22 cellular contexts compared by ENCODE assay signal in genomic region chr3:129036234-129037092, GRCh38. TPM values are rescaled to one million over a fixed set of nuclear protein-coding genes. Genes with fewer than 3 reads are reported as not detected.
DNase-seq lines count a peak whose midpoint lies in the region; ATAC-seq, FAIRE-seq and TF ChIP-seq lines count a peak whose summit lies in the region.
"Had no signal": no experiment of that assay in that cellular context is flagged by ENCODE, and none has a peak within 500 bp of the region (broad histone marks: within the 10 kb centered on the region; RNA-seq: fewer than 3 reads in every experiment).

No MANE protein-coding gene starts in this region.

- H3K14ac ChIP-seq in neuronal stem cell (ENCODE audit: low read length), result peak overlapping the region; percentile 72

- H2BK15ac ChIP-seq in neuronal stem cell (ENCODE audit: low read length), result no peak overlapping the region

- H2BK5ac ChIP-seq in neuronal stem cell (ENCODE audit: low read length), result no peak overlapping the region

- H3K4me1 ChIP-seq in BLaER1 (peaks cover 90% of the 10 kb centered on the region), K562 (replicated peaks in 1 of 2; ENCODE audit: control insufficient read depth in 2 of 2, insufficient read depth in 2 of 2, low read length in 2 of 2) (peaks cover 0 to 15% of the 10 kb centered on the region in 2 experiments; a peak in 2 of 5 replicates), neuronal stem cell (ENCODE audit: control insufficient read depth in 2 of 2, insufficient read depth in 1 of 2, low read depth in 1 of 2, low read length in 2 of 2) (no peaks in the 10 kb centered on the region)
- peaks cover 34 to 88% (median 79%) of the 10 kb centered on the region in 10 experiments for H3K4me1 ChIP-seq in BLaER1 treated with 17β-estradiol and CSF1 and Interleukin-3, amounts not matched to agents 10 nM and 100 nM

- H3K79me2 ChIP-seq in K562 (ENCODE audit: control insufficient read depth, insufficient read depth, low read length), result no peaks in the 10 kb centered on the region

- TF ChIP-seq RAD21 in K562 (CRISPR knock-in tag; conservative IDR thresholded peaks at IDR 0.05 in 1 of 2, IDR thresholded peaks at IDR 0.05 in 1 of 2), result no peak

- peak overlapping the region; percentile 78 for H3K4me2 ChIP-seq in BLaER1
- peak overlapping the region; percentile 30 to 85 (median 68) for H3K4me2 ChIP-seq in BLaER1 treated with 17β-estradiol and CSF1 and Interleukin-3, amounts not matched to agents 10 nM and 100 nM
- H3K4me2 ChIP-seq in K562 (ENCODE audit: insufficient read depth, low read length), result no peak overlapping the region
- H3K4me2 ChIP-seq in neuronal stem cell (ENCODE audit: insufficient read depth, low read length, poor library complexity, severe bottlenecking), result no peak overlapping the region

- peak overlapping the region; percentile 34 for H3K18ac ChIP-seq in neuronal stem cell (ENCODE audit: low read length)

- H3K9ac ChIP-seq in BLaER1, result no peak overlapping the region
- peak overlapping the region in 3 of 11 experiments; percentile 12 to 42 (median 26); a peak in 4 of 22 replicates for H3K9ac ChIP-seq in BLaER1 treated with 17β-estradiol and CSF1 and Interleukin-3, amounts not matched to agents 10 nM and 100 nM
- peak overlapping the region in 1 of 2 experiments; percentile 52; a peak in 1 of 4 replicates for H3K9ac ChIP-seq in K562 (ENCODE audit: insufficient read depth in 1 of 2, low read depth in 2 of 2, low read length in 2 of 2)
- H3K9ac ChIP-seq in neuronal stem cell (ENCODE audit: low read depth, low read length, poor library complexity), result no peak overlapping the region

- in situ Hi-C loops in K562 (cut with MboI), result no loop called here

- ATAC-seq in K562, result no peak
- ATAC-seq in HG02623 (IDR thresholded peaks at IDR 0.05; ENCODE audit: unreplicated experiment), result no peak
- no peak for ATAC-seq in HG02938 (IDR thresholded peaks at IDR 0.05; ENCODE audit: unreplicated experiment)

- CTCF ChIA-PET in K562 (lab: Yijun Ruan, JAX; ENCODE audit: low intra/inter-chr PET ratio), result no interaction called here

- no peak overlapping the region for H2AFZ ChIP-seq in K562 (ENCODE audit: low read depth, low read length)
- H2AFZ ChIP-seq in neuronal stem cell (ENCODE audit: low read length), result no peak overlapping the region

- no peaks in the 10 kb centered on the region for H3K9me1 ChIP-seq in K562 (ENCODE audit: control insufficient read depth, insufficient read depth, low read length)

- no TSS peak for BruUV-seq in K562 (replicated peaks; lab: Mats Ljungman, UMichigan)

- peaks cover 2% of the 10 kb centered on the region for H3K79me1 ChIP-seq in neuronal stem cell (ENCODE audit: low read depth, low read length)

- H4K20me1 ChIP-seq in BLaER1 (no peaks in the 10 kb centered on the region), K562 (replicated peaks; ENCODE audit: control insufficient read depth, insufficient read depth, low read length) (no peaks in the 10 kb centered on the region)
- H4K20me1 ChIP-seq in BLaER1 treated with 17β-estradiol and CSF1 and Interleukin-3, amounts not matched to agents 10 nM and 100 nM, result peaks cover 0 to 9% (median 0%) of the 10 kb centered on the region in 11 experiments; a peak in 2 of 22 replicates

- no peak overlapping the region for H2BK120ac ChIP-seq in neuronal stem cell (ENCODE audit: low read depth, low read length)

- peak overlapping the region; percentile 58 for H2AK5ac ChIP-seq in neuronal stem cell (ENCODE audit: low read depth, low read length)

- intact Hi-C loops in K562 (cut with micrococcal nuclease), result no loop called here

- TF ChIP-seq CTCF in K562 (IDR thresholded peaks at IDR 0.05 in 2 of 3, conservative IDR thresholded peaks at IDR 0.05 in 1 of 3; ENCODE audit: insufficient read depth in 2 of 3, low read depth in 1 of 3, low read length in 3 of 3), result no peak

- TF ChIP-seq POLR2A in K562 (conservative IDR thresholded peaks at IDR 0.05), result no peak

- H3K9me3 ChIP-seq in BLaER1, result no peaks in the 10 kb centered on the region
- no peaks in the 10 kb centered on the region for H3K9me3 ChIP-seq in BLaER1 treated with 17β-estradiol and CSF1 and Interleukin-3, amounts not matched to agents 10 nM and 100 nM (replicated peaks in 1 of 11)
- no peaks in the 10 kb centered on the region for H3K9me3 ChIP-seq in K562 (replicated peaks; ENCODE audit: control insufficient read depth, insufficient read depth, low read depth, low read length)
- peaks cover 2 to 4% of the 10 kb centered on the region in 2 donors for H3K9me3 ChIP-seq in neuronal stem cell (replicated peaks in 1 of 2; ENCODE audit: control insufficient read depth in 2 of 2, insufficient read depth in 1 of 2, low read depth in 1 of 2, low read length in 2 of 2)

- H3K27ac ChIP-seq in BLaER1 (peak overlapping the region; percentile 55; the same call in 1 of the 2 replicates), K562 (ENCODE audit: extremely low read depth, low read depth, low read length) (no peak overlapping the region), neuronal stem cell (replicated peaks; ENCODE audit: low read length) (no peak overlapping the region)
- H3K27ac ChIP-seq in BLaER1 treated with 17β-estradiol and CSF1 and Interleukin-3, amounts not matched to agents 10 nM and 100 nM, result peak overlapping the region in 3 of 11 experiments; percentile 8 to 44 (median 29); a peak in 3 of 22 replicates

- H3K23ac ChIP-seq in neuronal stem cell (ENCODE audit: low read depth, low read length, poor library complexity), result peak overlapping the region; percentile 39

- POLR2A ChIA-PET in K562 (lab: Yijun Ruan, JAX), result no interaction called here

- no peak overlapping the region for H4K91ac ChIP-seq in neuronal stem cell (ENCODE audit: low read depth, low read length, poor library complexity)

- H3K36me3 ChIP-seq in BLaER1, result no peaks in the 10 kb centered on the region
- H3K36me3 ChIP-seq in BLaER1 treated with 17β-estradiol and CSF1 and Interleukin-3, amounts not matched to agents 10 nM and 100 nM, result no peaks in the 10 kb centered on the region
- no peaks in the 10 kb centered on the region for H3K36me3 ChIP-seq in K562 (ENCODE audit: control insufficient read depth, insufficient read depth, low read length)
- peaks cover 0 to 90% of the 10 kb centered on the region in 2 donors for H3K36me3 ChIP-seq in neuronal stem cell (replicated peaks in 1 of 2; ENCODE audit: control insufficient read depth in 2 of 2, insufficient read depth in 2 of 2, low read length in 2 of 2)

- H3K27me3 ChIP-seq in BLaER1, result no peaks in the 10 kb centered on the region
- H3K27me3 ChIP-seq in BLaER1 treated with 17β-estradiol and CSF1 and Interleukin-3, amounts not matched to agents 10 nM and 100 nM, result peaks cover 0 to 3% (median 0%) of the 10 kb centered on the region in 11 experiments; a peak in 1 of 22 replicates
- peaks cover 0 to 9% of the 10 kb centered on the region in 2 experiments; a peak in 2 of 5 replicates for H3K27me3 ChIP-seq in K562 (ENCODE audit: control insufficient read depth in 2 of 2, insufficient read depth in 2 of 2, low read length in 2 of 2)
- H3K27me3 ChIP-seq in neuronal stem cell (ENCODE audit: control insufficient read depth in 3 of 3, insufficient read depth in 3 of 3, low read depth in 1 of 3, low read length in 3 of 3), result no peaks in the 10 kb centered on the region

- H3K4me3 ChIP-seq in BLaER1 (no peak overlapping the region), K562 (no peak overlapping the region), neuronal stem cell (ENCODE audit: low read length in 2 of 2) (no peak overlapping the region)
- no peak overlapping the region for H3K4me3 ChIP-seq in BLaER1 treated with 17β-estradiol and CSF1 and Interleukin-3, amounts not matched to agents 10 nM and 100 nM

- no peak overlapping the region for H3K4ac ChIP-seq in neuronal stem cell (ENCODE audit: low read length)

- FAIRE-seq in K562 (lab: Jason Lieb, UNC), result no peak
- FAIRE-seq: G401.6, H54 had no signal

- no peak for DNase-seq in K562 (ENCODE audit: extremely low read depth in 1 of 4, low spot score in 3 of 4)
- no peak for DNase-seq in neuronal stem cell (ENCODE audit: low spot score)
- DNase-seq in NOMO-1 (lab: John Stamatoyannopoulos, UW; ENCODE audit: unreplicated experiment in 2 of 2), result no peak
- DNase-seq: ACHN, DMS 273 treated with DMSO at 0.1 percent for 48 hours, HFFc6, IMR-90, MM.1S, NCI-H1105, NCI-H1694 treated with DMSO at 0.1 percent for 48 hours, NCI-H2227 treated with DMSO at 0.1 percent for 48 hours, NCI-H510A treated with DMSO at 0.1 percent for 48 hours, NCI-H82, RPMI8226, SIG-M5 had no signal

- no peak for TF ChIP-seq EP300 in K562 (IDR thresholded peaks at IDR 0.05; ENCODE audit: low read length)

- no peak overlapping the region for H4K8ac ChIP-seq in neuronal stem cell (ENCODE audit: low read depth, low read length)

- WGBS in K562 (ENCODE audit: insufficient coverage, low coverage, missing lambda C conversion rate), result 24% methylated on average over 8 of the region's 10 CpGs
- no CpG with 5 or more reads among the region's 10 CpGs for WGBS in neuronal stem cell (ENCODE audit: extremely low coverage in 2 of 2, insufficient read length in 2 of 2, insufficient replicate concordance in 1 of 2), 2 donors

- H2BK12ac ChIP-seq in neuronal stem cell (ENCODE audit: low read length), result no peak overlapping the region

RNA-seq across cellular contexts. Expression of gene GP9, which starts 24.1 kb away (rescaled TPM):
- total RNA-seq in K562 (2011; cell fraction: chromatin; rRNA removed; ENCODE audit: low replicate concordance), result not detected in 2 replicates
- not detected in 2 replicates for total RNA-seq in K562 (2011; cell fraction: nucleolus; rRNA removed)
- not detected in 2 replicates for total RNA-seq in K562 (2011; cell fraction: nucleoplasm; rRNA removed)
- total RNA-seq in K562 (2014; rRNA removed) (not detected in 2 replicates), K562 (2014; rRNA removed; fragmentation: Illumina TruSeq; extraction: Trizol) (not detected in 2 replicates), K562 (2015; rRNA removed; fragmentation: Illumina TruSeq; extraction: Trizol) (not detected in 2 replicates), K562 (2021) (not detected in 2 replicates)
- polyA plus RNA-seq in K562 (2011; rRNA removed) (not detected in 2 replicates), K562 (2014; fragmentation: Illumina TruSeq; extraction: Trizol) (not detected in 2 replicates), K562 (2014; fragmentation: Nextera tagmentation; extraction: Ambion mirVana) (not detected), K562 (2014; rRNA removed) (not detected in 2 replicates)
- polyA plus RNA-seq in K562 (2011; cell fraction: cytosol; rRNA removed), result 0.07 TPM in 1 of 2 replicates, not detected in the other
- not detected in 2 replicates for polyA plus RNA-seq in K562 (2011; cell fraction: nucleus; rRNA removed)
- polyA plus RNA-seq in K562 (2012), result not detected in 2 replicates
- not detected in 2 replicates for polyA minus RNA-seq in K562 (2011; rRNA and poly(A)+ RNA removed)
- polyA minus RNA-seq in K562 (2011; cell fraction: cytosol; rRNA and poly(A)+ RNA removed), result not detected in 2 replicates
- polyA minus RNA-seq in K562 (2011; cell fraction: nucleus; rRNA and poly(A)+ RNA removed), result not detected in 2 replicates
- polyA plus RNA-seq in neuronal stem cell (2013, experiment 1 of 2), result not detected
- polyA plus RNA-seq in neuronal stem cell (2013, experiment 2 of 2), result not detected
- total RNA-seq: HFFc6, HT-29, IMR-90 had no signal
- polyA plus RNA-seq: IMR-90 had no signal

RNA-seq across cellular contexts. Expression of gene EFCC1, which starts 35.4 kb away (rescaled TPM):
- not detected in 2 replicates for total RNA-seq in K562 (2011; cell fraction: chromatin; rRNA removed; ENCODE audit: low replicate concordance)
- total RNA-seq in K562 (2011; cell fraction: nucleolus; rRNA removed), result not detected in 2 replicates
- total RNA-seq in K562 (2011; cell fraction: nucleoplasm; rRNA removed), result not detected in 2 replicates
- not detected in 2 replicates for total RNA-seq in K562 (2014; rRNA removed)
- not detected in 2 replicates for total RNA-seq in K562 (2014; rRNA removed; fragmentation: Illumina TruSeq; extraction: Trizol)
- total RNA-seq in K562 (2015; rRNA removed; fragmentation: Illumina TruSeq; extraction: Trizol), result not detected in 2 replicates
- total RNA-seq in K562 (2021), result 0.07 TPM in 1 of 2 replicates, not detected in the other
- not detected in 2 replicates for polyA plus RNA-seq in K562 (2011; rRNA removed)
- not detected in 2 replicates for polyA plus RNA-seq in K562 (2011; cell fraction: cytosol; rRNA removed)
- polyA plus RNA-seq in K562 (2011; cell fraction: nucleus; rRNA removed), result not detected in 2 replicates
- polyA plus RNA-seq in K562 (2012), result not detected in 2 replicates
- polyA plus RNA-seq in K562 (2014; fragmentation: Illumina TruSeq; extraction: Trizol), result not detected in 2 replicates
- polyA plus RNA-seq in K562 (2014; fragmentation: Nextera tagmentation; extraction: Ambion mirVana), result not detected
- not detected in 2 replicates for polyA plus RNA-seq in K562 (2014; rRNA removed)
- not detected in 2 replicates for polyA minus RNA-seq in K562 (2011; rRNA and poly(A)+ RNA removed)
- polyA minus RNA-seq in K562 (2011; cell fraction: cytosol; rRNA and poly(A)+ RNA removed), result not detected in 2 replicates
- polyA minus RNA-seq in K562 (2011; cell fraction: nucleus; rRNA and poly(A)+ RNA removed), result not detected in 2 replicates
- polyA plus RNA-seq in neuronal stem cell (2013, experiment 1 of 2), result 0.96 TPM
- polyA plus RNA-seq in neuronal stem cell (2013, experiment 2 of 2), result 0.93 TPM
- total RNA-seq: HFFc6, IMR-90 had no signal
- polyA plus RNA-seq: IMR-90 had no signal

RNA-seq across cellular contexts. Expression of gene CFAP92, which starts 42.6 kb away (rescaled TPM):
- total RNA-seq in K562 (2011; cell fraction: chromatin; rRNA removed; ENCODE audit: low replicate concordance), result 0.14 TPM in 1 of 2 replicates, not detected in the other
- total RNA-seq in K562 (2011; cell fraction: nucleolus; rRNA removed), result 0.13 TPM in 1 of 2 replicates, not detected in the other
- not detected in 2 replicates for total RNA-seq in K562 (2011; cell fraction: nucleoplasm; rRNA removed)
- 0.23 and 0.65 TPM in 2 replicates for total RNA-seq in K562 (2014; rRNA removed)
- 0.45 and 0.62 TPM in 2 replicates for total RNA-seq in K562 (2014; rRNA removed; fragmentation: Illumina TruSeq; extraction: Trizol)
- total RNA-seq in K562 (2015; rRNA removed; fragmentation: Illumina TruSeq; extraction: Trizol), result 0.19 and 0.47 TPM in 2 replicates
- 0.27 and 0.81 TPM in 2 replicates for total RNA-seq in K562 (2021)
- 0.05 and 0.06 TPM in 2 replicates for polyA plus RNA-seq in K562 (2011; rRNA removed)
- polyA plus RNA-seq in K562 (2011; cell fraction: cytosol; rRNA removed), result 0.07 TPM in 1 of 2 replicates, not detected in the other
- 0.08 TPM in 1 of 2 replicates, not detected in the other for polyA plus RNA-seq in K562 (2011; cell fraction: nucleus; rRNA removed)
- 0.22 and 0.58 TPM in 2 replicates for polyA plus RNA-seq in K562 (2012)
- 0.14 and 0.36 TPM in 2 replicates for polyA plus RNA-seq in K562 (2014; fragmentation: Illumina TruSeq; extraction: Trizol)
- polyA plus RNA-seq in K562 (2014; fragmentation: Nextera tagmentation; extraction: Ambion mirVana), result under 1 TPM; 0.48 to 0.59 TPM
- 0.23 and 0.36 TPM in 2 replicates for polyA plus RNA-seq in K562 (2014; rRNA removed)
- polyA minus RNA-seq in K562 (2011; rRNA and poly(A)+ RNA removed), result 0.15 TPM in 1 of 2 replicates, not detected in the other
- polyA minus RNA-seq in K562 (2011; cell fraction: cytosol; rRNA and poly(A)+ RNA removed), result not detected in 2 replicates
- 0.22 TPM in 1 of 2 replicates, not detected in the other for polyA minus RNA-seq in K562 (2011; cell fraction: nucleus; rRNA and poly(A)+ RNA removed)
- polyA plus RNA-seq in neuronal stem cell (2013, experiment 1 of 2), result 5.9 TPM
- 7.3 TPM for polyA plus RNA-seq in neuronal stem cell (2013, experiment 2 of 2)
- total RNA-seq: HFFc6, IMR-90 had no signal
- polyA plus RNA-seq: IMR-90 had no signal

Comparison
In these comparisons a context has a peak if more than half of its experiments do, and no peak if none do; other contexts are left out.
1. H3K4me2 ChIP-seq: peak in BLaER1 (single experiment) and BLaER1 treated with 17β-estradiol and CSF1 and Interleukin-3, amounts not matched to agents 10 nM and 100 nM (11 of 11); none in K562 (single experiment) and neuronal stem cell (single experiment).